ENCODE assay signal across 22 cellular contexts in the genomic region with DNA sequence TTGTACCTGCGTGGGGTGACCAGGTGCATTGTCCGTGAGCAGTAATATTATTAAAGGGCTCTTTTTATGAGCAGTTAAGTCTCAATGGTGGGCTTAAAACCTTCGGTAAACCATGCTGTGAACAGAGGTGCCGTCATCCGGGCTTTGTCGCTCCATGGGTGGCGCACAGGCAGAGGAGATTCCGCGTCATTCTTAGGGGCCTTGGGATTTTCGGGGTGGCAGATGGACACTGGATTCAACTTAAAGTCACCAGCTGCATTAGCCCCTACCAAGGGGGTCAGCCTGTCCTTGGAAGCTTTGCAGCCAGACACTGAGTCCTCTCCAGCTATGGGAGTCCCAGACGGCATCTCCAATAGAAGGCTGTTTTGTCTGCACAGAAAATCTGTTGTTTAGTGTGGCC.
DNase-seq lines count a peak whose midpoint lies in the region; ATAC-seq lines count a peak whose summit lies in the region.
"Had no signal": no experiment of that assay in that cellular context is flagged by ENCODE, and none has a peak within 500 bp of the region (broad histone marks: within the 10 kb centered on the region; RNA-seq: fewer than 3 reads in every experiment).

No MANE protein-coding gene starts in this region.

- peaks cover 21% of the 10 kb centered on the region for H3K4me1 ChIP-seq in CD4-positive, CD25-positive, alpha-beta regulatory T cell (ENCODE audit: control insufficient read depth, insufficient read depth, low read length, poor library complexity, severe bottlenecking)

- intact Hi-C loops in posterior vena cava (cut with DNase I): loop anchor here in 1 of 2 donors (10.0 kb wide), 1 partner anchor 119 kb away; no protein-coding TSS in a partner anchor

- no peak overlapping the region for H3K4me3 Mint-ChIP-seq in CD4-positive, CD25-positive, alpha-beta regulatory T cell
- no peak overlapping the region for H3K4me3 Mint-ChIP-seq in activated naive CD8-positive, alpha-beta T cell treated with anti-CD3 and anti-CD28 coated beads, Interleukin-2, amount 50 U/mL, for 24 hours
- H3K4me3 Mint-ChIP-seq: natural killer cell had no signal

- ATAC-seq in activated CD4-positive, CD25-positive, alpha-beta regulatory T cell treated with anti-CD3 and anti-CD28 coated beads, Interleukin-2, amount 50 U/mL, for 24 hours: no peak
- ATAC-seq in CD4-positive, CD25-positive, alpha-beta regulatory T cell (ENCODE audit: low read depth in 2 of 2): no peak
- no peak for ATAC-seq in activated naive CD8-positive, alpha-beta T cell treated with anti-CD3 and anti-CD28 coated beads, Interleukin-2, amount 50 U/mL, for 24 hours
- ATAC-seq: gastroesophageal sphincter, natural killer cell had no signal

- H3K27me3 Mint-ChIP-seq in CD4-positive, CD25-positive, alpha-beta regulatory T cell: no peaks in the 10 kb centered on the region
- no peaks in the 10 kb centered on the region for H3K27me3 Mint-ChIP-seq in activated naive CD8-positive, alpha-beta T cell treated with anti-CD3 and anti-CD28 coated beads, Interleukin-2, amount 50 U/mL, for 24 hours

- DNase-seq in activated CD4-positive, CD25-positive, alpha-beta regulatory T cell treated with anti-CD3 and anti-CD28 coated beads, Interleukin-2, amount 50 U/mL, for 72 hours: peak; percentile 27
- no peak for DNase-seq in CD4-positive, CD25-positive, alpha-beta regulatory T cell
- DNase-seq in activated naive CD8-positive, alpha-beta T cell treated with anti-CD3 and anti-CD28 coated beads, Interleukin-2, amount 50 U/mL, for 24 hours: no peak
- DNase-seq in posterior vena cava (ENCODE audit: low spot score) (peak; percentile 67), DMS 273 treated with DMSO at 0.1 percent for 48 hours (lab: John Stamatoyannopoulos, UW) (no peak), inferior parietal cortex (ENCODE audit: extremely low spot score) (no peak)
- no peak for DNase-seq in stimulated activated CD4-positive, alpha-beta T cell treated with anti-CD3 and anti-CD28 coated beads, Interleukin-2, amount 100 ng/mL, for 48 hours
- DNase-seq: activated gamma-delta T cell; Calu3; cerebellar nuclear complex; effector CD8-positive, alpha-beta T cell; EL; Kasumi-1; natural killer cell; NCI-H1092; NCI-H2029 treated with DMSO at 0.1 percent for 48 hours; NCI-H446 had no signal

- no peak overlapping the region for H3K27ac ChIP-seq in CD4-positive, CD25-positive, alpha-beta regulatory T cell (ENCODE audit: insufficient read depth, low read length, poor library complexity, severe bottlenecking)
- H3K27ac ChIP-seq: 22Rv1, esophagus muscularis mucosa, gastroesophageal sphincter, SK-N-MC had no signal

- H3K4me1 Mint-ChIP-seq in CD4-positive, CD25-positive, alpha-beta regulatory T cell: peaks cover 0 to 65% (median 32%) of the 10 kb centered on the region in 4 donors
- H3K4me1 Mint-ChIP-seq in activated naive CD8-positive, alpha-beta T cell treated with anti-CD3 and anti-CD28 coated beads, Interleukin-2, amount 50 U/mL, for 24 hours: peaks cover 65% of the 10 kb centered on the region

- no peaks in the 10 kb centered on the region for H3K27me3 ChIP-seq in CD4-positive, CD25-positive, alpha-beta regulatory T cell (ENCODE audit: control insufficient read depth, insufficient read depth, low read length)
- H3K27me3 ChIP-seq: esophagus muscularis mucosa, gastroesophageal sphincter had no signal

- H3K36me3 Mint-ChIP-seq in CD4-positive, CD25-positive, alpha-beta regulatory T cell: peaks cover 14% of the 10 kb centered on the region
- peaks cover 48% of the 10 kb centered on the region for H3K36me3 Mint-ChIP-seq in activated naive CD8-positive, alpha-beta T cell treated with anti-CD3 and anti-CD28 coated beads, Interleukin-2, amount 50 U/mL, for 24 hours (ENCODE audit: low read depth)

- no peak overlapping the region for H3K4me3 ChIP-seq in CD4-positive, CD25-positive, alpha-beta regulatory T cell (ENCODE audit: low read depth, low read length)
- H3K4me3 ChIP-seq: esophagus muscularis mucosa, gastroesophageal sphincter, SK-N-MC had no signal

- H3K36me3 ChIP-seq in CD4-positive, CD25-positive, alpha-beta regulatory T cell (ENCODE audit: control insufficient read depth, insufficient read depth, low read length): no peaks in the 10 kb centered on the region
- H3K36me3 ChIP-seq: esophagus muscularis mucosa, gastroesophageal sphincter had no signal

- H3K9me3 ChIP-seq in CD4-positive, CD25-positive, alpha-beta regulatory T cell (ENCODE audit: control insufficient read depth in 2 of 2, low read length in 2 of 2): peaks cover 20% of the 10 kb centered on the region in 2 experiments

- peaks cover 0 to 22% (median 6%) of the 10 kb centered on the region in 7 donors for H3K9me3 Mint-ChIP-seq in CD4-positive, CD25-positive, alpha-beta regulatory T cell
- peaks cover 21% of the 10 kb centered on the region for H3K9me3 Mint-ChIP-seq in activated naive CD8-positive, alpha-beta T cell treated with anti-CD3 and anti-CD28 coated beads, Interleukin-2, amount 50 U/mL, for 24 hours

- H3K27ac Mint-ChIP-seq in CD4-positive, CD25-positive, alpha-beta regulatory T cell: peak overlapping the region in 2 of 3 donors; percentile 71 to 78
- peak overlapping the region; percentile 88 for H3K27ac Mint-ChIP-seq in activated naive CD8-positive, alpha-beta T cell treated with anti-CD3 and anti-CD28 coated beads, Interleukin-2, amount 50 U/mL, for 24 hours

Comparison
In these comparisons a context has a peak if more than half of its experiments do, and no peak if none do; other contexts are left out.
1. DNase-seq: peak in activated CD4-positive, CD25-positive, alpha-beta regulatory T cell treated with anti-CD3 and anti-CD28 coated beads, Interleukin-2, amount 50 U/mL, for 72 hours (single experiment) and posterior vena cava (single experiment); none in CD4-positive, CD25-positive, alpha-beta regulatory T cell (0 of 3), activated naive CD8-positive, alpha-beta T cell treated with anti-CD3 and anti-CD28 coated beads, Interleukin-2, amount 50 U/mL, for 24 hours (single experiment), DMS 273 treated with DMSO at 0.1 percent for 48 hours (single experiment), inferior parietal cortex (single experiment) and stimulated activated CD4-positive, alpha-beta T cell treated with anti-CD3 and anti-CD28 coated beads, Interleukin-2, amount 100 ng/mL, for 48 hours (0 of 2).